ENCODE assay signal across 17 cellular contexts in the genomic region with DNA sequence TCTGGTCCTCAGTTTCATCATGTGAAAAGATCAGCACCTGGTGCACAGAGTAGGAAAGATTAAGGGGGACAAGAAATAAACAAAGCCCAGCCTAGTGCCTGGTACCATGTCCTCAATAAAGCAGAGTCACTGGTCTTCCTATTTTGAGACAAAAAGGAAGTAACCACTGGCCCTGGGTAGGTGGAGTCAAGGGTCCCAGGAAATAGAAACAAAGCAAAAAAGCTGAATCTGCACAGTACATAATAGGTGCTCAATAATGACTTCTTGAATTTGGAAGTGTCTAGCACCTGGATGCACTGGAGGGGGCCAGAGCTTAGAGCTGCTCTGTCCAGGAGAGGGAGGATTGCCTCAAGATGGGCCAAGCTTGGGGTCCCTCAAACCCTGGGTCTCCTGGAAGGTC. TPM values are rescaled to one million over a fixed set of nuclear protein-coding genes. Genes with fewer than 3 reads are reported as not detected.
DNase-seq lines count a peak whose midpoint lies in the region; ATAC-seq lines count a peak whose summit lies in the region.
"Had no signal": no experiment of that assay in that cellular context is flagged by ENCODE, and none has a peak within 500 bp of the region (broad histone marks: within the 10 kb centered on the region; RNA-seq: fewer than 3 reads in every experiment).

No MANE protein-coding gene starts in this region.

- H3K27ac ChIP-seq in mesenchymal stem cell (ENCODE audit: low read length, poor library complexity, severe bottlenecking) (no peak overlapping the region), substantia nigra (ENCODE audit: low read depth, low read length, poor library complexity, severe bottlenecking) (peak overlapping the region; percentile 41)

- H2BK12ac ChIP-seq in mesenchymal stem cell (ENCODE audit: low read length in 2 of 2): no peak overlapping the region

- no peak overlapping the region for H2BK15ac ChIP-seq in mesenchymal stem cell (ENCODE audit: low read depth, poor library complexity, severe bottlenecking)

- H3K79me1 ChIP-seq in mesenchymal stem cell (replicated peaks; ENCODE audit: low read length, poor library complexity, severe bottlenecking): peaks cover 2% of the 10 kb centered on the region

- H3K14ac ChIP-seq in mesenchymal stem cell (ENCODE audit: low read length in 2 of 2): peak overlapping the region in 1 of 2 experiments; percentile 22

- no peak overlapping the region for H2BK5ac ChIP-seq in mesenchymal stem cell (ENCODE audit: low read depth, low read length, poor library complexity, severe bottlenecking)

- H2AFZ ChIP-seq in mesenchymal stem cell (ENCODE audit: low read depth, low read length): no peak overlapping the region

- no peak overlapping the region for H3K4me2 ChIP-seq in mesenchymal stem cell (ENCODE audit: low read length, poor library complexity, severe bottlenecking)
- H3K4me2 ChIP-seq: GM23338 had no signal

- H3K18ac ChIP-seq in mesenchymal stem cell (ENCODE audit: low read depth in 1 of 2, low read length in 2 of 2): no peak overlapping the region

- no peak overlapping the region for H3K4me3 ChIP-seq in mesenchymal stem cell (ENCODE audit: insufficient read depth in 1 of 2, low read depth in 1 of 2, low read length in 2 of 2)
- H3K4me3 ChIP-seq: GM23338 had no signal

- DNase-seq in SIG-M5 treated with dmso at 0.1 percent for 504 hours (lab: John Stamatoyannopoulos, UW; ENCODE audit: unreplicated experiment): peak; percentile 11
- DNase-seq in SIG-M5 (lab: John Stamatoyannopoulos, UW): no peak
- peak; percentile 6 for DNase-seq in OCI-M1 (lab: John Stamatoyannopoulos, UW)
- no peak for DNase-seq in mesenchymal stem cell
- DNase-seq in substantia nigra (lab: John Stamatoyannopoulos, UW): no peak
- no peak for DNase-seq in NCI-H526 (lab: John Stamatoyannopoulos, UW)
- no peak for DNase-seq in germinal center (ENCODE audit: low spot score)
- DNase-seq: CD4-positive, alpha-beta memory T cell; GF-D8; KBM-7; NCI-H1105; NCI-H1930; NCI-H510A treated with DMSO at 0.1 percent for 48 hours; Right ventricle myocardium superior had no signal

- H3K4ac ChIP-seq in mesenchymal stem cell (ENCODE audit: low read depth in 1 of 2, low read length in 2 of 2): no peak overlapping the region

- ATAC-seq in HG02798 (IDR thresholded peaks at IDR 0.05; ENCODE audit: poor library complexity, unreplicated experiment): no peak
- ATAC-seq: Panc1 had no signal

- peaks cover 23% of the 10 kb centered on the region for H3K4me1 ChIP-seq in mesenchymal stem cell (ENCODE audit: control insufficient read depth, insufficient read depth, low read depth, low read length)

- H2BK120ac ChIP-seq in mesenchymal stem cell (ENCODE audit: low read depth, low read length): no peak overlapping the region

- H2AK5ac ChIP-seq in mesenchymal stem cell (ENCODE audit: low read length, severe bottlenecking): peak overlapping the region; percentile 49

- H3K36me3 ChIP-seq in mesenchymal stem cell (ENCODE audit: control insufficient read depth in 1 of 2, insufficient read depth in 2 of 2, low read depth in 1 of 2, low read length in 2 of 2): peaks cover 0 to 4% of the 10 kb centered on the region in 2 experiments

- H3K9ac ChIP-seq in mesenchymal stem cell (ENCODE audit: low read length): no peak overlapping the region

- H4K8ac ChIP-seq in mesenchymal stem cell (ENCODE audit: low read length): no peak overlapping the region

- H4K91ac ChIP-seq in mesenchymal stem cell (ENCODE audit: low read length): no peak overlapping the region

- H3K9me3 ChIP-seq in mesenchymal stem cell (ENCODE audit: control insufficient read depth, low read length): no peaks in the 10 kb centered on the region

- no peak overlapping the region for H3K23ac ChIP-seq in mesenchymal stem cell (ENCODE audit: low read length in 2 of 2)

- H3K27me3 ChIP-seq in mesenchymal stem cell (ENCODE audit: control insufficient read depth in 1 of 2, insufficient read depth in 1 of 2, low read length in 2 of 2): peaks cover 0 to 43% of the 10 kb centered on the region in 2 experiments

RNA-seq across cellular contexts. Expression of a gene that starts 1.9 kb away (rescaled TPM):
- 30.7 TPM for polyA plus RNA-seq in mesenchymal stem cell (2013, experiment 1 of 2)
- polyA plus RNA-seq in mesenchymal stem cell (2013, experiment 2 of 2): 31.2 TPM
- polyA plus RNA-seq: CD4-positive, alpha-beta memory T cell had no signal

RNA-seq across cellular contexts. Expression of a gene that starts 55.7 kb away (rescaled TPM):
- not detected for polyA plus RNA-seq in mesenchymal stem cell (2013, experiment 1 of 2)
- polyA plus RNA-seq in mesenchymal stem cell (2013, experiment 2 of 2): not detected
- polyA plus RNA-seq: CD4-positive, alpha-beta memory T cell; GM23338 had no signal

Comparison
In these comparisons a context has a peak if more than half of its experiments do, and no peak if none do; other contexts are left out.
1. DNase-seq: peak in SIG-M5 treated with dmso at 0.1 percent for 504 hours (single experiment) and OCI-M1 (single experiment); none in SIG-M5 (single experiment), mesenchymal stem cell (single experiment), substantia nigra (0 of 49), NCI-H526 (0 of 2) and germinal center (single experiment).